In the genomic region with DNA sequence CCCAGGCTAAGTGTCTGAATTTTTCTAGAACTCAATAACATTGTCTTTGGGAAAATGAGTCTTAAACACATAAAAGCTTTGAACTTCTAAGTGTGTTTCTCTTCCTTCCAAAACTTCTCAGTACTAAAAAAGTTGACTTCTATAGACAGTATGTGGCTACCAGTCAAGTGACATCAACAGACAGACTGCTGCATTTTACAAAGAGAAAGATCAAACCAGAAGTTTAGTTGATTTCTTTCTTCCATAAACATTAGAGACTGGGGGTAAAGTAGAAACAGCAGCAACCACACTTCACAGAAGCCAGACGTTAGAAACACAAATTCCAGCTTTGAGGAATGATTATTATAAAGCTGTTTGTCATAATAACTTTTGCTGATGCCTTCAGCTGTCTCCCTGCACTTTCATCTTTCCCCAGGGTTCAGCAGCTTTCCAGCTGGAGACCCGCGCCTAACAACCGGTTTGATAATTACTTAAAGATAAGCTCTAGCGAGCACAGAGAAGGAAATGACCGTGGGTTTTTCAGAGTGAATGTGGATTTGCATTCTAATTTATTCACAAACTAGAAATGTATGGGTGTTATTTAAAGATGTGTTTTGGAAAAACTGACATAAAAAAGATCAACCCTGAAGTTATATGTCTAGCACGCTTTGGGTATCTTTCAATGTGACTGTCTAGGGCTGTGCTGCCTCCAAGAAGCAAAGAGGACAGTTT, we compare ENCODE assay signal across 10 cellular contexts. TPM values are rescaled to one million over a fixed set of nuclear protein-coding genes. Genes with fewer than 3 reads are reported as not detected.
DNase-seq lines count a peak whose midpoint lies in the region; ATAC-seq, FAIRE-seq and TF ChIP-seq lines count a peak whose summit lies in the region.
"Had no signal": no experiment of that assay in that cellular context is flagged by ENCODE, and none has a peak within 500 bp of the region (broad histone marks: within the 10 kb centered on the region; RNA-seq: fewer than 3 reads in every experiment).

No MANE protein-coding gene starts in this region.

- H3K9ac ChIP-seq in SK-N-MC (ENCODE audit: insufficient read length) (peak overlapping the region; percentile 68), neural progenitor cell (no peak overlapping the region)

- peaks cover 17% of the 10 kb centered on the region for H3K4me1 Mint-ChIP-seq in neural progenitor cell

- no peak overlapping the region for H3K4me3 Mint-ChIP-seq in neural progenitor cell

- H3K27ac ChIP-seq in SK-N-MC: peak overlapping the region; percentile 48
- no peak overlapping the region for H3K27ac ChIP-seq in neural progenitor cell
- H3K27ac ChIP-seq: cardiac muscle cell, VCaP had no signal

- H3K36me3 ChIP-seq in SK-N-MC (ENCODE audit: insufficient read depth, low read length) (no peaks in the 10 kb centered on the region), neural progenitor cell (no peaks in the 10 kb centered on the region), BE2C (no peaks in the 10 kb centered on the region)
- H3K36me3 ChIP-seq: cardiac muscle cell had no signal

- no peak for TF ChIP-seq CTCF in neural progenitor cell (IDR thresholded peaks at IDR 0.05)
- no peak for TF ChIP-seq CTCF in BE2C (IDR thresholded peaks at IDR 0.05; ENCODE audit: low read depth, low read length)

- TF ChIP-seq POLR2A in GM12892 (IDR thresholded peaks at IDR 0.05; ENCODE audit: low read depth, low read length): no peak

- H3K9me3 Mint-ChIP-seq in neural progenitor cell: no peaks in the 10 kb centered on the region

- no peaks in the 10 kb centered on the region for H4K20me1 ChIP-seq in neural progenitor cell (ENCODE audit: low read depth)

- ATAC-seq in GM19023 (IDR thresholded peaks at IDR 0.05; ENCODE audit: unreplicated experiment) (peak; percentile 62), HG02623 (IDR thresholded peaks at IDR 0.05; ENCODE audit: unreplicated experiment) (peak; percentile 77), GM21360 (IDR thresholded peaks at IDR 0.05; ENCODE audit: unreplicated experiment) (no peak)

- H3K4me1 ChIP-seq in neural progenitor cell: no peaks in the 10 kb centered on the region
- H3K4me1 ChIP-seq in BE2C: no peaks in the 10 kb centered on the region

- H3K4me3 ChIP-seq in SK-N-MC: peak overlapping the region; percentile 83
- H3K4me3 ChIP-seq in neural progenitor cell: no peak overlapping the region
- no peak overlapping the region for H3K4me3 ChIP-seq in BE2C (ENCODE audit: low read depth, low read length)
- H3K4me3 ChIP-seq: cardiac muscle cell had no signal

- no peak for FAIRE-seq in GM12892 (lab: Jason Lieb, UNC)

- H2AFZ ChIP-seq in neural progenitor cell (replicated peaks): no peak overlapping the region

- no peak for DNase-seq in SK-N-MC (ENCODE audit: low read depth, low spot score)
- DNase-seq in neural progenitor cell (ENCODE audit: low spot score): no peak
- no peak for DNase-seq in AG20443 (ENCODE audit: low spot score)
- DNase-seq in BE2C: no peak
- no peak for DNase-seq in GM12892 (ENCODE audit: insufficient read length)

- no peaks in the 10 kb centered on the region for H3K79me2 ChIP-seq in neural progenitor cell (ENCODE audit: low read depth)

- no peaks in the 10 kb centered on the region for H3K9me3 ChIP-seq in SK-N-MC (ENCODE audit: low read depth, low read length)
- no peaks in the 10 kb centered on the region for H3K9me3 ChIP-seq in neural progenitor cell (ENCODE audit: low read depth)
- H3K9me3 ChIP-seq in BE2C: no peaks in the 10 kb centered on the region

- H3K27ac Mint-ChIP-seq in neural progenitor cell: peak overlapping the region; percentile 37

- no peaks in the 10 kb centered on the region for H3K36me3 Mint-ChIP-seq in neural progenitor cell

- H3K27me3 Mint-ChIP-seq in neural progenitor cell (ENCODE audit: insufficient read depth, low read depth): peaks cover 2% of the 10 kb centered on the region

- no peak overlapping the region for H3K4me2 ChIP-seq in neural progenitor cell

- no peaks in the 10 kb centered on the region for H3K27me3 ChIP-seq in neural progenitor cell
- H3K27me3 ChIP-seq in BE2C: no peaks in the 10 kb centered on the region
- H3K27me3 ChIP-seq: cardiac muscle cell had no signal

- no peaks in the 10 kb centered on the region for H3F3A ChIP-seq in neural progenitor cell (ENCODE audit: low read depth)

RNA-seq across cellular contexts. Expression of a gene that starts 15.2 kb away (rescaled TPM):
- total RNA-seq in neural progenitor cell (ENCODE audit: low replicate concordance): not detected in 2 replicates
- polyA plus RNA-seq in BE2C (2012; ENCODE audit: insufficient read depth, insufficient read length, low read depth): not detected
- 0.45 TPM for polyA plus RNA-seq in GM12892 (2012; ENCODE audit: missing spikeins)
- total RNA-seq: cardiac muscle cell had no signal
- polyA plus RNA-seq: cardiac muscle cell had no signal

RNA-seq across cellular contexts. Expression of a gene that starts 21.3 kb away (rescaled TPM):
- total RNA-seq in neural progenitor cell (ENCODE audit: low replicate concordance): 0.15 TPM in 1 of 2 replicates, not detected in the other
- not detected for polyA plus RNA-seq in BE2C (2012; ENCODE audit: insufficient read depth, insufficient read length, low read depth)
- polyA plus RNA-seq in GM12892 (2012; ENCODE audit: missing spikeins): not detected
- total RNA-seq: cardiac muscle cell had no signal
- polyA plus RNA-seq: cardiac muscle cell had no signal

RNA-seq across cellular contexts. Expression of a gene that starts 53.0 kb away (rescaled TPM):
- 0.09 TPM in 1 of 2 replicates, not detected in the other for total RNA-seq in neural progenitor cell (ENCODE audit: low replicate concordance)
- polyA plus RNA-seq in BE2C (2012; ENCODE audit: insufficient read depth, insufficient read length, low read depth): not detected
- polyA plus RNA-seq in GM12892 (2012; ENCODE audit: missing spikeins): 270 TPM
- total RNA-seq: cardiac muscle cell had no signal
- polyA plus RNA-seq: cardiac muscle cell had no signal
